ENCODE assay signal across 9 cellular contexts in the genomic region with DNA sequence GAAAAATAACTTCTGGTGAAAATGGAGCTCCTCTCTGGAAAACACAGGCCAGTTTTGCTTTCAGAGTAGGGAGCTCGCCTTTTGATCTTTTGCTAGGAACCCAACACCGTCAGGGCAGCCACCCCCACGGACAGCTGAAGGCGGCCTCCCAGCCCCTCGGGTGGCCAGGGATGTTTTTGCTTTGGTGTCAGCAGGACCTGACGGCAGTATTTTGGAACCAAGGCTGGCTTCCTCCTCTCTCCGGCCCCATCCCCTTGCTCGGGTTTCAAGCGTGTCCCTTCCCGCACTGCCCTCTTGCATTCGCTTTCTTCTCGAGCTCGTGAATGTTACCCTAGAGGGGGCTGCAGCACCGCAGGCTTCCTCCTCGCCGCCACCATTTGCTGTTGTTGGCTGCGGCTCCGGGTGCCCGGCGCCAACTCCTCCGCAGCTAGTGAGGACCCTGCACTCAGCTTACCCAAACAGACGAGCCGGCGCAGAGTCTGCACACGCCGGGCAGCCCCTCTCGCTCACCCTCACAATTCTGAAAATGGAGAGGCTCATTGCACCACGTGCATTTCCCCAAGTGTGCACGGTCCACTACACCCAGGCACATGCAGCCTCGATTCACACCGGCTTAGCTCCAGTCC. TPM values are rescaled to one million over a fixed set of nuclear protein-coding genes. Genes with fewer than 3 reads are reported as not detected.
DNase-seq lines count a peak whose midpoint lies in the region; ATAC-seq and TF ChIP-seq lines count a peak whose summit lies in the region.
"Had no signal": no experiment of that assay in that cellular context is flagged by ENCODE, and none has a peak within 500 bp of the region (broad histone marks: within the 10 kb centered on the region; RNA-seq: fewer than 3 reads in every experiment).

No MANE protein-coding gene starts in this region.

- no peak for ATAC-seq in activated CD8-positive, alpha-beta memory T cell treated with anti-CD3 and anti-CD28 coated beads, Interleukin-2, amount 10 ng/mL, durations not matched to agents 7 days and 5 days
- ATAC-seq in aorta (ENCODE audit: low FRiP score) = peak; percentile 85
- no peak for ATAC-seq in effector memory CD8-positive, alpha-beta T cell (replicated peaks)

- peak overlapping the region; percentile 40 for H3K4me3 ChIP-seq in fibroblast of mammary gland (ENCODE audit: control insufficient read depth, low read depth, low read length)
- H3K4me3 ChIP-seq in muscle layer of colon (ENCODE audit: low read depth in 1 of 2, low read length in 2 of 2) = peak overlapping the region; percentile 43 to 54
- H3K4me3 ChIP-seq in aorta (ENCODE audit: low read length in 2 of 2) = peak overlapping the region; percentile 1 to 49

- peak; percentile 28 for TF ChIP-seq CTCF in fibroblast of mammary gland (conservative IDR thresholded peaks at IDR 0.05; ENCODE audit: control insufficient read depth, insufficient read depth, low read depth, low read length)

- no peaks in the 10 kb centered on the region for H3K4me1 Mint-ChIP-seq in activated CD8-positive, alpha-beta memory T cell treated with anti-CD3 and anti-CD28 coated beads, Interleukin-2, amount 10 ng/mL, durations not matched to agents 7 days and 5 days
- peaks cover 7 to 8% of the 10 kb centered on the region in 2 donors for H3K4me1 Mint-ChIP-seq in effector memory CD8-positive, alpha-beta T cell (ENCODE audit: low read depth in 2 of 2)

- 1% methylated on average over 31 of the region's 31 CpGs for WGBS in aorta, 2 donors

- no peak overlapping the region for H3K9ac ChIP-seq in muscle layer of colon (ENCODE audit: low read length)

- CTCF ChIA-PET in activated CD8-positive, alpha-beta memory T cell treated with anti-CD3 and anti-CD28 coated beads, Interleukin-2, amount 10 ng/mL, durations not matched to agents 7 days and 5 days (lab: Charles Lee) = interaction anchor here (1.9 kb wide), 1 partner anchor 183 kb away, joined by 7 read pairs; no protein-coding TSS in a partner anchor

- no peak overlapping the region for H3K4me3 Mint-ChIP-seq in activated CD8-positive, alpha-beta memory T cell treated with anti-CD3 and anti-CD28 coated beads, Interleukin-2, amount 10 ng/mL, durations not matched to agents 7 days and 5 days
- H3K4me3 Mint-ChIP-seq in effector memory CD8-positive, alpha-beta T cell = peak overlapping the region in 1 of 2 donors; percentile 11

- H3K27ac ChIP-seq in muscle layer of colon (ENCODE audit: low read depth, low read length) = peak overlapping the region; percentile 66
- peak overlapping the region in 1 of 2 donors; percentile 3 for H3K27ac ChIP-seq in aorta (ENCODE audit: low read depth in 1 of 2, low read length in 2 of 2)
- H3K27ac ChIP-seq: C4-2B had no signal

- H3K4me1 ChIP-seq in muscle layer of colon (ENCODE audit: insufficient read depth, low read length) = peaks cover 28% of the 10 kb centered on the region
- H3K4me1 ChIP-seq in aorta (ENCODE audit: control insufficient read depth in 1 of 2, insufficient read depth in 2 of 2, low read length in 2 of 2) = peaks cover 0 to 14% of the 10 kb centered on the region in 2 donors

- intact Hi-C loops in aorta (cut with DNase I) = loop anchor here (5.0 to 10.0 kb wide), 4 partner anchors 54 to 586 kb away; no protein-coding TSS in a partner anchor

- peak; percentile 46 for DNase-seq in activated CD8-positive, alpha-beta memory T cell treated with anti-CD3 and anti-CD28 coated beads, Interleukin-2, amount 50 U/mL, for 48 hours
- DNase-seq in activated CD8-positive, alpha-beta memory T cell treated with anti-CD3 and anti-CD28 coated beads, Interleukin-2, amount 10 ng/mL, durations not matched to agents 7 days and 5 days = no peak
- DNase-seq in fibroblast of mammary gland (ENCODE audit: low read depth) (peak; percentile 41), aorta (peak; percentile 70 to 82), NCI-H187 treated with DMSO at 0.1 percent for 48 hours (lab: John Stamatoyannopoulos, UW) (no peak)
- no peak for DNase-seq in effector memory CD8-positive, alpha-beta T cell
- DNase-seq in stimulated activated naive CD4-positive, alpha-beta T cell treated with Interleukin-2 at 50 U/mL for 16 hours (lab: John Stamatoyannopoulos, UW) = no peak

- no peak overlapping the region for H3K27ac Mint-ChIP-seq in activated CD8-positive, alpha-beta memory T cell treated with anti-CD3 and anti-CD28 coated beads, Interleukin-2, amount 10 ng/mL, durations not matched to agents 7 days and 5 days
- H3K27ac Mint-ChIP-seq in effector memory CD8-positive, alpha-beta T cell = no peak overlapping the region

- H3K36me3 Mint-ChIP-seq in activated CD8-positive, alpha-beta memory T cell treated with anti-CD3 and anti-CD28 coated beads, Interleukin-2, amount 10 ng/mL, durations not matched to agents 7 days and 5 days = no peaks in the 10 kb centered on the region
- H3K36me3 Mint-ChIP-seq in effector memory CD8-positive, alpha-beta T cell (ENCODE audit: insufficient read depth) = peaks cover 4% of the 10 kb centered on the region

- H3K9me3 ChIP-seq in muscle layer of colon (ENCODE audit: low read length) (no peaks in the 10 kb centered on the region), aorta (ENCODE audit: control insufficient read depth, low read length) (no peaks in the 10 kb centered on the region)

- H3K36me3 ChIP-seq in muscle layer of colon (ENCODE audit: insufficient read depth, low read length) (no peaks in the 10 kb centered on the region), aorta (ENCODE audit: control insufficient read depth in 1 of 2, insufficient read depth in 2 of 2, low read length in 1 of 2) (no peaks in the 10 kb centered on the region)

- no peaks in the 10 kb centered on the region for H3K9me3 Mint-ChIP-seq in activated CD8-positive, alpha-beta memory T cell treated with anti-CD3 and anti-CD28 coated beads, Interleukin-2, amount 10 ng/mL, durations not matched to agents 7 days and 5 days (ENCODE audit: low read depth)
- H3K9me3 Mint-ChIP-seq in effector memory CD8-positive, alpha-beta T cell = peaks cover 0 to 2% of the 10 kb centered on the region in 2 donors

- peaks cover 21% of the 10 kb centered on the region for H3K27me3 Mint-ChIP-seq in activated CD8-positive, alpha-beta memory T cell treated with anti-CD3 and anti-CD28 coated beads, Interleukin-2, amount 10 ng/mL, durations not matched to agents 7 days and 5 days
- peaks cover 22 to 41% of the 10 kb centered on the region in 2 donors for H3K27me3 Mint-ChIP-seq in effector memory CD8-positive, alpha-beta T cell

- no peaks in the 10 kb centered on the region for H3K27me3 ChIP-seq in muscle layer of colon (ENCODE audit: control insufficient read depth in 1 of 2, insufficient read depth in 2 of 2, low read length in 2 of 2)
- no peaks in the 10 kb centered on the region for H3K27me3 ChIP-seq in aorta (ENCODE audit: control insufficient read depth in 1 of 2, insufficient read depth in 2 of 2, low read length in 1 of 2)

RNA-seq across cellular contexts. Expression of gene ADAMTSL1, which starts 35.5 kb away (rescaled TPM):
- not detected for total RNA-seq in activated CD8-positive, alpha-beta memory T cell treated with anti-CD3 and anti-CD28 coated beads, Interleukin-2, amount 10 ng/mL, durations not matched to agents 7 days and 5 days
- total RNA-seq in aorta = 10 to 100 TPM; 50.4 to 54.2 TPM
- polyA plus RNA-seq in aorta = 1 to 10 TPM; 6.6 to 9.5 TPM

Comparison
In these comparisons a context has a peak if more than half of its experiments do, and no peak if none do; other contexts are left out.
1. DNase-seq: peak in activated CD8-positive, alpha-beta memory T cell treated with anti-CD3 and anti-CD28 coated beads, Interleukin-2, amount 50 U/mL, for 48 hours (single experiment), fibroblast of mammary gland (single experiment) and aorta (2 of 2); none in activated CD8-positive, alpha-beta memory T cell treated with anti-CD3 and anti-CD28 coated beads, Interleukin-2, amount 10 ng/mL, durations not matched to agents 7 days and 5 days (single experiment), NCI-H187 treated with DMSO at 0.1 percent for 48 hours (single experiment), effector memory CD8-positive, alpha-beta T cell (0 of 3) and stimulated activated naive CD4-positive, alpha-beta T cell treated with Interleukin-2 at 50 U/mL for 16 hours (single experiment).
2. RNA of gene ADAMTSL1, which starts 35.5 kb away (total RNA-seq): 50.4 to 54.2 TPM in aorta; not detected in activated CD8-positive, alpha-beta memory T cell treated with anti-CD3 and anti-CD28 coated beads, Interleukin-2, amount 10 ng/mL, durations not matched to agents 7 days and 5 days; every median in the first group is over 10 times any median in the second.
3. Peak in every context shown above with its lines, with median percentiles within 50 percentile points of each other: H3K4me3 ChIP-seq.